Comparison of ENCODE assay signal across 11 cellular contexts in the genomic region with DNA sequence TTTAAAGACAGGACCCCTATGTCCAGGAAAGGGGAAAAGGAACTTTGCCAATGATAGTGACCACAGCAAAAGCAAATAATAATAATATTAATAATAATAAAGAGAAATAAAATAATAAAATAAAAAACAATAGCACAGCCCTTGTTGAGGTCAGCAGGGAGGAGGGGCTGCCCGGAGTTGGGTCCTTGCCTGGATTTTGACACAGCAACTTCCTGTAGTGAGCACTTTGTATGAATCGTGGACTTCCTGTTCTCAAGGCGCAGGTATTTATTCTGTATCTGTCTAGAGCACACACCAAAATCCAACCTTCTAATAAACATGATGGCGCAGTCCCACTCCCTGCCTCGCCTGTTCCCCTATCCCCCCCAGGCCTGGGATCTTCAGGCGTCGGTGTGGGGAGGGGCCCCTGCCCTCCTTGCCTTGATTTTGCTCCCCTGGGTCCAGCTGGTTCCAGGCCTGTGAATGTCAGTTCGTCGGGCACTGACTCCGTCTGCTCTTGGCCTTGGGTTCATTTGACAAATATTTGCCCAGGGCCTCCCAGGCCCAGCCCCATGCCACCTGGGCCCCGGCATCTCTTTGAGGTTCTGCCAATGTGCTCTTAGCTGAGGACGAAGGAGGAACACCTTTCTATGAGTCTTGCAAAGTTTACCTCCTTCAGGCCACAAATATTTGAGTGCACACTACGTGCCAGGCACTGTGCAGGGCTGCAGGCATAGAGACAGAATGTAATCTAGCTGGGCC. TPM values are rescaled to one million over a fixed set of nuclear protein-coding genes. Genes with fewer than 3 reads are reported as not detected.
DNase-seq lines count a peak whose midpoint lies in the region; ATAC-seq and TF ChIP-seq lines count a peak whose summit lies in the region.
"Had no signal": no experiment of that assay in that cellular context is flagged by ENCODE, and none has a peak within 500 bp of the region (broad histone marks: within the 10 kb centered on the region; RNA-seq: fewer than 3 reads in every experiment).

No MANE protein-coding gene starts in this region.

- H3K27me3 ChIP-seq in HL-60 (ENCODE audit: insufficient read depth, poor library complexity, severe bottlenecking) = no peaks in the 10 kb centered on the region

- peaks cover 34 to 46% of the 10 kb centered on the region in 2 donors for H3K36me3 Mint-ChIP-seq in stimulated activated naive B cell treated with anti-CD40 and anti-IgM and Interleukin-4, amounts not matched to agents 10 μg/mL and 1 μg/mL and 100 μg/mL, for 72 hours

- peaks cover 33 to 48% of the 10 kb centered on the region in 2 donors for H3K4me1 Mint-ChIP-seq in stimulated activated naive B cell treated with anti-CD40 and anti-IgM and Interleukin-4, amounts not matched to agents 10 μg/mL and 1 μg/mL and 100 μg/mL, for 72 hours

- H3K9me3 ChIP-seq in mucosa of descending colon = no peaks in the 10 kb centered on the region

- DNase-seq in HL-60 (ENCODE audit: low read depth in 1 of 2, low spot score in 1 of 2) = peak in 1 of 2 experiments; percentile 56
- DNase-seq in choroid plexus epithelial cell (ENCODE audit: low read depth) = peak; percentile 79
- peak; percentile 76 to 83 (median 79) for DNase-seq in mucosa of descending colon
- no peak for DNase-seq in dedifferentiated amniotic fluid mesenchymal stem cell (ENCODE audit: extremely low spot score)
- no peak for DNase-seq in stimulated activated naive B cell treated with anti-CD40 and anti-IgM and Interleukin-4, amounts not matched to agents 10 μg/mL and 1 μg/mL and 100 μg/mL, for 72 hours
- DNase-seq: DMS79 treated with DMSO at 0.1 percent for 48 hours, NCI-H2227 treated with DMSO at 0.1 percent for 48 hours had no signal

- no peak overlapping the region for H3K4me3 Mint-ChIP-seq in stimulated activated naive B cell treated with anti-CD40 and anti-IgM and Interleukin-4, amounts not matched to agents 10 μg/mL and 1 μg/mL and 100 μg/mL, for 72 hours
- H3K4me3 Mint-ChIP-seq: memory B cell had no signal

- H3K27me3 Mint-ChIP-seq in stimulated activated naive B cell treated with anti-CD40 and anti-IgM and Interleukin-4, amounts not matched to agents 10 μg/mL and 1 μg/mL and 100 μg/mL, for 72 hours = no peaks in the 10 kb centered on the region
- H3K27me3 Mint-ChIP-seq: memory B cell had no signal

- TF ChIP-seq CTCF in 22Rv1 (IDR thresholded peaks at IDR 0.05) (no peak), HL-60 (IDR thresholded peaks at IDR 0.05; ENCODE audit: insufficient read depth, low read length) (no peak), choroid plexus epithelial cell (conservative IDR thresholded peaks at IDR 0.05; ENCODE audit: low read depth, low read length) (no peak), mucosa of descending colon (IDR thresholded peaks at IDR 0.05) (no peak)

- ATAC-seq in mucosa of descending colon = peak; percentile 75
- ATAC-seq in activated CD4-positive, CD25-positive, alpha-beta regulatory T cell treated with anti-CD3 and anti-CD28 coated beads, Interleukin-2, amount 50 U/mL, for 24 hours = no peak
- no peak for ATAC-seq in GM21367 (IDR thresholded peaks at IDR 0.05; ENCODE audit: unreplicated experiment)
- no peak for ATAC-seq in stimulated activated naive B cell treated with anti-CD40 and anti-IgM and Interleukin-4, amounts not matched to agents 10 μg/mL and 1 μg/mL and 100 μg/mL, for 72 hours (replicated peaks)

- H3K36me3 ChIP-seq in mucosa of descending colon (ENCODE audit: low read depth) = no peaks in the 10 kb centered on the region

- H3K27ac ChIP-seq in 22Rv1 (peak overlapping the region; percentile 30; the same call in 1 of the 2 replicates), HL-60 (replicated peaks) (peak overlapping the region; percentile 31; the same call in 1 of the 2 replicates)

- intact Hi-C loops in mucosa of descending colon (cut with DNase I, micrococcal nuclease) = no loop called here

- no peaks in the 10 kb centered on the region for H3K9me3 Mint-ChIP-seq in stimulated activated naive B cell treated with anti-CD40 and anti-IgM and Interleukin-4, amounts not matched to agents 10 μg/mL and 1 μg/mL and 100 μg/mL, for 72 hours
- H3K9me3 Mint-ChIP-seq: memory B cell had no signal

- H3K4me1 ChIP-seq in mucosa of descending colon (ENCODE audit: low read depth) = peaks cover 32% of the 10 kb centered on the region

- H3K4me3 ChIP-seq in HL-60 (replicated peaks; ENCODE audit: insufficient read depth, low read length) (no peak overlapping the region), choroid plexus epithelial cell (ENCODE audit: low read depth, low read length) (no peak overlapping the region), mucosa of descending colon (no peak overlapping the region)

- no peak overlapping the region for H3K27ac Mint-ChIP-seq in stimulated activated naive B cell treated with anti-CD40 and anti-IgM and Interleukin-4, amounts not matched to agents 10 μg/mL and 1 μg/mL and 100 μg/mL, for 72 hours
- H3K27ac Mint-ChIP-seq: memory B cell had no signal

RNA-seq across cellular contexts. Expression of gene TRIM8, which starts 13.9 kb away (rescaled TPM):
- total RNA-seq in mucosa of descending colon = 10 to 100 TPM; 65.5 to 89.9 (median 71.3) TPM

RNA-seq across cellular contexts. Expression of gene ARL3, which starts 56.0 kb away (rescaled TPM):
- total RNA-seq in mucosa of descending colon = 10 to 100 TPM in 1 of 3 donors, 1 to 10 TPM in 2; 2.4 to 11.2 (median 4.4) TPM

RNA-seq across cellular contexts. Expression of gene SFXN2, which starts 56.3 kb away (rescaled TPM):
- total RNA-seq in mucosa of descending colon = 10 to 100 TPM in 2 of 3 donors, 1 to 10 TPM in 1; 6.9 to 19.1 (median 14.2) TPM

Comparison
In these comparisons a context has a peak if more than half of its experiments do, and no peak if none do; other contexts are left out.
1. DNase-seq: peak in choroid plexus epithelial cell (single experiment) and mucosa of descending colon (3 of 3); none in dedifferentiated amniotic fluid mesenchymal stem cell (single experiment) and stimulated activated naive B cell treated with anti-CD40 and anti-IgM and Interleukin-4, amounts not matched to agents 10 μg/mL and 1 μg/mL and 100 μg/mL, for 72 hours (single experiment).